In the genomic region with DNA sequence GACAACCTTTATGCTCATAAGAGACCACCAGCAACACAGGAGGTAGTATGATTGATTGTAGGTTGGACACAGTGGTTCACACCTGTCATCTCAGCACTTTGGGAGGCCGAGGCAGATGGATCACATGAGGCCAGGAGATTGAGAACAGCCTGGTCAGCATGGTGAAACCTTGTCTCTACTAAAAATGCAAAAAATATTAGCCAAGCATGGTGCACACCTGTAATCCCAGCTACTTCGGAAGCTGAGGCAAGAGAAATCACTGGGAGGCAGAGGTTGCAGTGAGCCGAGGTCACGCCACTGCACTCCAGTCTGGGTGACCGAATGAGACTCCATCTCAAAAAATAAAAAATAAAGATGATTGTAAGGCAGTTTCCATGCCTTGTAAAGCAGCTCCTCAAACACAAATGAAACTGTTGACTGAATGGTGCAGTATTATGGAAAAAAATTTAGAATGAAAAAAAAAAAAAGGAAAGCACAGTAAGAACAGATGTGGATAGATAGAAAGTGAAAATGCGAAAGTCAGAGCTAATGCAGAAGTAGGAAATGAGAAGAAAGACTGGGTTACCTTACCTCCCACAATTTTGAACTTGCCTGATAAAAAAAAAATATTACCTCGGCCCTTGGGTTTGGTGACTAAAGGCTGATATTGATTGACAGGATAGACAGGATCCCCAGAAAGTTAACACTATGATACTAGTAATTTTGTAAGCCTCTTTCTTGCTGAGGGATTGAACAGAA, we compare ENCODE assay signal across 32 cellular contexts.
"Had no signal": no experiment of that assay in that cellular context is flagged by ENCODE, and none has a peak within 500 bp of the region (broad histone marks: within the 10 kb centered on the region; RNA-seq: fewer than 3 reads in every experiment).

No MANE protein-coding gene starts in this region.

- H3K4me3 ChIP-seq: MG63, PC-9, SJSA1 had no signal

- H3K27ac ChIP-seq: brain microvascular endothelial cell, PC-9, SJSA1, VCaP had no signal

- H3K4me2 ChIP-seq: PC-9, SK-N-SH had no signal

- H3K27me3 ChIP-seq: brain microvascular endothelial cell, MG63, SJSA1 had no signal

- H3K9me3 ChIP-seq: MG63, SK-N-SH had no signal

- H3K9ac ChIP-seq: SK-N-SH had no signal

- H3K36me3 ChIP-seq: brain microvascular endothelial cell, MG63 had no signal

- ATAC-seq: activated T-cell treated with anti-CD3 and anti-CD28 coated beads, Interleukin-2, amount 50 U/mL, for 4 hours; T-cell had no signal

- DNase-seq: activated B cell treated with CpG ODN at 0.5 μM for 24 hours; activated CD4-positive, alpha-beta memory T cell treated with anti-CD3 and anti-CD28 coated beads for 36 hours; activated CD4-positive, alpha-beta T cell treated with anti-CD3 and anti-CD28 coated beads for 4 hours; activated CD4-positive, alpha-beta T cell treated with anti-CD3 and anti-CD28 coated beads, Interleukin-2, amount 50 U/mL, for 1 hour; activated CD4-positive, CD25-positive, alpha-beta regulatory T cell treated with anti-CD3 and anti-CD28 coated beads, Interleukin-2, amount 50 U/mL, for 72 hours; activated CD8-positive, alpha-beta memory T cell treated with anti-CD3 and anti-CD28 coated beads, Interleukin-2, amount 50 U/mL, for 4 hours; activated gamma-delta T cell treated with Interleukin-2 at 50 U/mL for 16 hours; activated naive CD4-positive, alpha-beta T cell treated with anti-CD3 and anti-CD28 coated beads, Interleukin-2, amount 10 ng/mL, durations not matched to agents 7 days and 5 days; activated naive CD8-positive, alpha-beta T cell treated with anti-CD3 and anti-CD28 coated beads for 36 hours; activated T-cell treated with anti-CD3 and anti-CD28 coated beads for 4 hours; activated T-cell treated with anti-CD3 and anti-CD28 coated beads, Interleukin-2, amount 50 U/mL, for 4 hours; amniotic stem cell; aorta; brain microvascular endothelial cell; central memory CD4-positive, alpha-beta T cell; MG63; MV-4-11; NCI-H1092; NCI-H1436 treated with DMSO at 0.1 percent for 48 hours; NCI-H1694 treated with DMSO at 0.1 percent for 48 hours; NCI-H2029; NCI-H345; NCI-H524 treated with DMSO at 0.1 percent for 48 hours; NK-92 treated with Interleukin-12 subunit alpha and Interleukin-12 subunit beta, amount 100 ng/mL, for 24 hours; PC-9; SHP77; SK-N-SH; T-cell; T-helper 2 cell; T-helper 9 cell had no signal

- H2AFZ ChIP-seq: PC-9 had no signal
